ENCODE assay signal across 1 cellular context in genomic region chr10:21336476-21337170, GRCh38.
TF ChIP-seq lines count a peak whose summit lies in the region.

No MANE protein-coding gene starts in this region.

TF ChIP-seq in K562, 482 proteins besides CTCF, POLR2A, EP300 and RAD21 (continued from another document):
- TF ChIP-seq ZBTB43 (CRISPR knock-in tag; IDR thresholded peaks at IDR 0.05) (no peak), NFIC (IDR thresholded peaks at IDR 0.05) (peak; percentile 58), FOXK1 (CRISPR knock-in tag; IDR thresholded peaks at IDR 0.05; ENCODE audit: borderline replicate concordance) (no peak), TEAD4 (IDR thresholded peaks at IDR 0.05; ENCODE audit: low read length) (peak; percentile 93), TEAD4 (CRISPR knock-in tag; IDR thresholded peaks at IDR 0.05; ENCODE audit: borderline replicate concordance) (peak; percentile 92), ID3 (CRISPR knock-in tag; IDR thresholded peaks at IDR 0.05) (no peak), ID3 (tag; IDR thresholded peaks at IDR 0.05) (no peak), TSC22D4 (tag; IDR thresholded peaks at IDR 0.05) (no peak), CTBP1 (IDR thresholded peaks at IDR 0.05; ENCODE audit: borderline replicate concordance) (peak; percentile 76), JUND (IDR thresholded peaks at IDR 0.05; ENCODE audit: borderline replicate concordance, low read depth, low read length) (peak; percentile 99), JUND (tag; IDR thresholded peaks at IDR 0.05; ENCODE audit: borderline replicate concordance, low read depth, low read length) (peak; percentile 99), FOSL1 (tag; conservative IDR thresholded peaks at IDR 0.05) (peak; percentile 100), CBFA2T2 (conservative IDR thresholded peaks at IDR 0.05) (peak; percentile 69), MLLT1 (IDR thresholded peaks at IDR 0.05) (peak in 1 of 2 experiments; percentile 67; a peak in 1 of 4 replicates), CREM (IDR thresholded peaks at IDR 0.05; ENCODE audit: low read depth) (peak; percentile 62), ZC3H8 (IDR thresholded peaks at IDR 0.05) (no peak), SOX6 (IDR thresholded peaks at IDR 0.05) (0 out of 2 replicates have a peak, but pooled peaks have one; percentile 26), ATF7 (IDR thresholded peaks at IDR 0.05) (peak; percentile 59), HDAC1 (IDR thresholded peaks at IDR 0.05) (no peak), TAL1 (IDR thresholded peaks at IDR 0.05) (peak; percentile 62), ARID3A (IDR thresholded peaks at IDR 0.05; ENCODE audit: borderline replicate concordance, low read depth, low read length) (0 out of 2 replicates have a peak, but pooled peaks have one; percentile 37), AFF1 (IDR thresholded peaks at IDR 0.05; ENCODE audit: low read depth in 1 of 2, partially characterized antibody in 2 of 2) (no peak), CREB1 (IDR thresholded peaks at IDR 0.05) (0 out of 2 replicates have a peak, but pooled peaks have one; percentile 22), CREB1 (CRISPR knock-in tag; IDR thresholded peaks at IDR 0.05) (no peak), PML (IDR thresholded peaks at IDR 0.05; ENCODE audit: low read length) (0 out of 2 replicates have a peak, but pooled peaks have one; percentile 32), ZBTB8A (IDR thresholded peaks at IDR 0.05; ENCODE audit: partially characterized antibody) (no peak), ZNF175 (CRISPR knock-in tag; IDR thresholded peaks at IDR 0.05; ENCODE audit: low read depth) (0 out of 2 replicates have a peak, but pooled peaks have one; percentile 42), NCOR1 (IDR thresholded peaks at IDR 0.05) (peak; percentile 73), ZNF431 (CRISPR knock-in tag; IDR thresholded peaks at IDR 0.05) (no peak), SFPQ (IDR thresholded peaks at IDR 0.05; ENCODE audit: low read depth, low read length) (no peak), TARDBP (IDR thresholded peaks at IDR 0.05) (no peak), C11orf30 (IDR thresholded peaks at IDR 0.05; ENCODE audit: low read depth) (0 out of 2 replicates have a peak, but pooled peaks have one; percentile 31), ZFX (CRISPR knock-in tag; IDR thresholded peaks at IDR 0.05) (no peak), POLR2AphosphoS5 (IDR thresholded peaks at IDR 0.05; ENCODE audit: control insufficient read depth, insufficient read depth, low read depth, low read length) (peak; percentile 59; the same call in 1 of the 2 replicates), HDAC3 (IDR thresholded peaks at IDR 0.05; ENCODE audit: borderline replicate concordance, partially characterized antibody) (peak; percentile 54), MTA2 (IDR thresholded peaks at IDR 0.05; ENCODE audit: low read depth) (peak; percentile 42), NR3C1 (CRISPR knock-in tag; IDR thresholded peaks at IDR 0.05) (no peak)
